ENCODE assay signal across 24 cellular contexts in the genomic region with DNA sequence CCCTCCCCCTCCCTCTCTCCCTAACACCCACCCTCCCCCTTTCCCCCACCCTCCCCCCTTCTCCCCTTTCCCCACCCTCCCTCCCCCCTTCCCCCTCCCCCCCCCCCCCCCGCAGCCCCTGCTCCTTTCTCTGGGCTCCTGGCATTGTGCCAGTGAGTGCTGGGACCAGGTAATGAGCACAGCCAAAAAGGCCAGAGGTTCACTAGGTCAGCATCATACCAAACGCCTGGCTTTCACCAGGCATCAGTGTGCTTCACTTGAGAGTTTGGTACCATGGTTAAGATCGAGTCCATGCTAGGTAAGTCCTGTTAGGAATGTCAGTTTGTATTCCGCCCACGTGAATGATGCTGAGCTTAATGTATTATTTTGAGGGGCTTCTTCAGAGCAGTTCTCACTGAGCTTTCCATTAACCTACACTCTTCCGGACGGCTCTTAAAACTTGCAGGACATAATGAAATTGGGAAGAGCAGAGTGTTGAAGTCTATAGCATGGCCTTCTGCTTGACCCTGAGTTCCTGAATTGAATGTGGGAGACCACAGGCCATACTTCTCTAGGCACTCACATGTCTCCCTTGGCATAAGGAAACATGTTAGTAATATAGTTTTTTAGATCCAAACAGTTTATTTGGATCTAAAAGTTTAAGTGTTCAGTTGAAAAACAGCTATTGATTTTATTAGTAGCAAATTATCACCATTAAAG. TPM values are rescaled to one million over a fixed set of nuclear protein-coding genes. Genes with fewer than 3 reads are reported as not detected.
A peak's percentile ranks its signal among the peaks of the same experiment; 100 is the strongest.
DNase-seq lines count a peak whose midpoint lies in the region; ATAC-seq, FAIRE-seq and TF ChIP-seq lines count a peak whose summit lies in the region.
"Had no signal": no experiment of that assay in that cellular context is flagged by ENCODE, and none has a peak within 500 bp of the region (broad histone marks: within the 10 kb centered on the region; RNA-seq: fewer than 3 reads in every experiment).

No MANE protein-coding gene starts in this region.

- H3K36me3 ChIP-seq in SK-N-SH (replicated peaks in 1 of 2; ENCODE audit: control insufficient read depth in 1 of 2, insufficient read depth in 2 of 2, low read length in 1 of 2) (peaks cover 14 to 16% of the 10 kb centered on the region in 2 experiments), mesendoderm (ENCODE audit: control insufficient read depth, insufficient read depth, low read length) (no peaks in the 10 kb centered on the region)

- H3K27me3 ChIP-seq in SK-N-SH (ENCODE audit: insufficient read depth) (no peaks in the 10 kb centered on the region), mesendoderm (ENCODE audit: insufficient read depth, low read length, poor library complexity) (no peaks in the 10 kb centered on the region)
- H3K27me3 ChIP-seq: cardiac muscle cell, dorsolateral prefrontal cortex had no signal

- H3K27ac ChIP-seq in SK-N-SH (ENCODE audit: low read depth in 2 of 2, low read length in 1 of 2) (no peak overlapping the region), mesendoderm (ENCODE audit: low read depth, low read length) (no peak overlapping the region)

- no peak overlapping the region for H2BK120ac ChIP-seq in mesendoderm (ENCODE audit: low read depth, low read length)

- no peak overlapping the region for H2BK15ac ChIP-seq in mesendoderm (replicated peaks; ENCODE audit: low read depth)

- no peak overlapping the region for H4K8ac ChIP-seq in mesendoderm (ENCODE audit: low read depth, low read length)

- no peaks in the 10 kb centered on the region for H3K9me3 ChIP-seq in SK-N-SH

- H3K4me2 ChIP-seq in SK-N-SH (no peak overlapping the region), mesendoderm (ENCODE audit: low read length) (no peak overlapping the region)

- POLR2A ChIA-PET in SK-N-SH (lab: Yijun Ruan, JAX): no interaction called here

- no peak for TF ChIP-seq EP300 in SK-N-SH (IDR thresholded peaks at IDR 0.05; ENCODE audit: borderline replicate concordance in 1 of 2, low read depth in 1 of 2, low read length in 1 of 2)

- H3K79me1 ChIP-seq in mesendoderm (ENCODE audit: low read length): no peaks in the 10 kb centered on the region

- H3K56ac ChIP-seq in mesendoderm (ENCODE audit: low read length): no peak overlapping the region

- H3F3A ChIP-seq in SK-N-SH (replicated peaks; ENCODE audit: insufficient read depth): peaks cover 53% of the 10 kb centered on the region

- H3K4ac ChIP-seq in mesendoderm (ENCODE audit: low read depth, low read length): no peak overlapping the region

- peak; percentile 41 for FAIRE-seq in H54 (lab: Jason Lieb, UNC)
- FAIRE-seq: A204.1, frontal cortex, G401.6 had no signal

- whole genome bisulfite sequencing in SK-N-SH (ENCODE audit: low lambda C conversion rate): 88% methylated on average over 7 of the region's 7 CpGs
- no CpG with 5 or more reads among the region's 7 CpGs for WGBS in mesendoderm (ENCODE audit: extremely low coverage, insufficient coverage, low lambda C conversion rate)

- H2AFZ ChIP-seq in SK-N-SH (ENCODE audit: low read depth): no peak overlapping the region

- no peak for TF ChIP-seq POLR2A in H54 (IDR thresholded peaks at IDR 0.05; ENCODE audit: low read depth, low read length)

- DNase-seq in NCI-H2227 (lab: John Stamatoyannopoulos, UW; ENCODE audit: unreplicated experiment) (peak; percentile 4), NCI-H2227 treated with DMSO at 0.1 percent for 48 hours (lab: John Stamatoyannopoulos, UW) (no peak), H54 (ENCODE audit: insufficient read length, low spot score) (no peak), SK-N-SH (peak; percentile 37), mesendoderm (peak; percentile 21)
- no peak for DNase-seq in activated effector memory CD4-positive, alpha-beta T cell treated with Interleukin-2 at 50 U/mL for 16 hours
- DNase-seq: activated CD4-positive, alpha-beta T cell treated with anti-CD3 and anti-CD28 coated beads, Interleukin-2, amount 50 U/mL, for 1 hour; activated CD8-positive, alpha-beta memory T cell treated with anti-CD3 and anti-CD28 coated beads, Interleukin-2, amount 50 U/mL, for 4 hours; amniotic stem cell; dorsolateral prefrontal cortex; Karpas-422; NCI-H1105; NCI-H2081; NCI-H524 treated with DMSO at 0.1 percent for 48 hours; occipital lobe; right cardiac atrium; stimulated activated CD8-positive, alpha-beta memory T cell treated with anti-CD3 and anti-CD28 coated beads, Interleukin-4, amount 100 ng/mL, for 48 hours had no signal

- no peak overlapping the region for H2BK5ac ChIP-seq in mesendoderm (ENCODE audit: low read length)

- H3K23ac ChIP-seq in mesendoderm (ENCODE audit: low read length): no peak overlapping the region

- peaks cover 0 to 19% of the 10 kb centered on the region in 2 experiments; a peak in 2 of 4 replicates for H3K4me1 ChIP-seq in SK-N-SH (ENCODE audit: control insufficient read depth in 1 of 2, insufficient read depth in 2 of 2, low read depth in 1 of 2, low read length in 1 of 2)
- no peaks in the 10 kb centered on the region for H3K4me1 ChIP-seq in mesendoderm (ENCODE audit: control insufficient read depth, low read depth, low read length)

- CTCF ChIA-PET in SK-N-SH (lab: Yijun Ruan, JAX): interaction anchor here (1.0 to 1.7 kb wide), 2 partner anchors 29 to 137 kb away, joined by 3 to 5 read pairs; no protein-coding TSS in a partner anchor

- H3K18ac ChIP-seq in mesendoderm (ENCODE audit: low read length): no peak overlapping the region

- no peak overlapping the region for H3K9ac ChIP-seq in SK-N-SH
- no peak overlapping the region for H3K9ac ChIP-seq in mesendoderm (ENCODE audit: low read length)

- H4K5ac ChIP-seq in mesendoderm (ENCODE audit: low read length): no peak overlapping the region

- H3K4me3 ChIP-seq in SK-N-SH (ENCODE audit: low read depth in 2 of 2, low read length in 1 of 2) (no peak overlapping the region), mesendoderm (ENCODE audit: low read length) (no peak overlapping the region)
- H3K4me3 ChIP-seq: cardiac muscle cell, dorsolateral prefrontal cortex, lung had no signal

- no peak for ATAC-seq in GM19452 (IDR thresholded peaks at IDR 0.05; ENCODE audit: unreplicated experiment)
- no peak for ATAC-seq in HG02678 (IDR thresholded peaks at IDR 0.05; ENCODE audit: unreplicated experiment)

- no peaks in the 10 kb centered on the region for H3K9me2 ChIP-seq in SK-N-SH

- no peak for TF ChIP-seq CTCF in SK-N-SH (IDR thresholded peaks at IDR 0.05)

- H3K79me2 ChIP-seq in SK-N-SH (ENCODE audit: insufficient read depth) (no peaks in the 10 kb centered on the region), mesendoderm (ENCODE audit: control insufficient read depth, insufficient read depth, low read length) (no peaks in the 10 kb centered on the region)

- no peaks in the 10 kb centered on the region for H4K20me1 ChIP-seq in SK-N-SH (ENCODE audit: insufficient read depth)

- no peak for TF ChIP-seq RAD21 in SK-N-SH (IDR thresholded peaks at IDR 0.05; ENCODE audit: low read length)

- H2AK5ac ChIP-seq in mesendoderm (ENCODE audit: low read length): no peak overlapping the region

TF ChIP-seq in SK-N-SH, 30 proteins besides CTCF, POLR2A, EP300 and RAD21:
- TF ChIP-seq TEAD4 (IDR thresholded peaks at IDR 0.05; ENCODE audit: borderline replicate concordance, insufficient read depth): no peak
- TF ChIP-seq ELF1 (IDR thresholded peaks at IDR 0.05): no peak
- TF ChIP-seq TAF1 (IDR thresholded peaks at IDR 0.05; ENCODE audit: borderline replicate concordance, low read depth, low read length): no peak
- no peak for TF ChIP-seq FOXJ3 (CRISPR knock-in tag; IDR thresholded peaks at IDR 0.05)
- no peak for TF ChIP-seq NFIC (IDR thresholded peaks at IDR 0.05; ENCODE audit: borderline replicate concordance)
- TF ChIP-seq, protein P1, sequence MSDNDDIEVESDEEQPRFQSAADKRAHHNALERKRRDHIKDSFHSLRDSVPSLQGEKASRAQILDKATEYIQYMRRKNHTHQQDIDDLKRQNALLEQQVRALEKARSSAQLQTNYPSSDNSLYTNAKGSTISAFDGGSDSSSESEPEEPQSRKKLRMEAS (IDR thresholded peaks at IDR 0.05; ENCODE audit: low read depth): no peak
- TF ChIP-seq, protein P2, sequence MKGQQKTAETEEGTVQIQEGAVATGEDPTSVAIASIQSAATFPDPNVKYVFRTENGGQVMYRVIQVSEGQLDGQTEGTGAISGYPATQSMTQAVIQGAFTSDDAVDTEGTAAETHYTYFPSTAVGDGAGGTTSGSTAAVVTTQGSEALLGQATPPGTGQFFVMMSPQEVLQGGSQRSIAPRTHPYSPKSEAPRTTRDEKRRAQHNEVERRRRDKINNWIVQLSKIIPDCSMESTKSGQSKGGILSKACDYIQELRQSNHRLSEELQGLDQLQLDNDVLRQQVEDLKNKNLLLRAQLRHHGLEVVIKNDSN (IDR thresholded peaks at IDR 0.05; ENCODE audit: borderline replicate concordance, low read depth): no peak
TF ChIP-seq in SK-N-SH: peak in this region for 0.

RNA-seq across cellular contexts. Expression of a gene that starts 45.6 kb away (rescaled TPM):
- 7.1 and 8.5 TPM in 2 replicates for polyA plus RNA-seq in SK-N-SH (2012; rRNA removed)
- 9.8 and 16.1 TPM in 2 replicates for polyA plus RNA-seq in SK-N-SH (2012; cell fraction: cytosol; rRNA removed)
- polyA plus RNA-seq in SK-N-SH (2012; cell fraction: nucleus; rRNA removed): 3.3 and 6.5 TPM in 2 replicates
- polyA plus RNA-seq in mesendoderm (2013, experiment 1 of 2): 28.6 TPM
- 27.8 TPM for polyA plus RNA-seq in mesendoderm (2013, experiment 2 of 2)

Comparison
In these comparisons a context has a peak if more than half of its experiments do, and no peak if none do; other contexts are left out.
1. DNase-seq: peak in NCI-H2227 (single experiment), SK-N-SH (single experiment) and mesendoderm (single experiment); none in NCI-H2227 treated with DMSO at 0.1 percent for 48 hours (single experiment), H54 (single experiment) and activated effector memory CD4-positive, alpha-beta T cell treated with Interleukin-2 at 50 U/mL for 16 hours (single experiment).